ENCODE assay signal across 16 cellular contexts in the genomic region with DNA sequence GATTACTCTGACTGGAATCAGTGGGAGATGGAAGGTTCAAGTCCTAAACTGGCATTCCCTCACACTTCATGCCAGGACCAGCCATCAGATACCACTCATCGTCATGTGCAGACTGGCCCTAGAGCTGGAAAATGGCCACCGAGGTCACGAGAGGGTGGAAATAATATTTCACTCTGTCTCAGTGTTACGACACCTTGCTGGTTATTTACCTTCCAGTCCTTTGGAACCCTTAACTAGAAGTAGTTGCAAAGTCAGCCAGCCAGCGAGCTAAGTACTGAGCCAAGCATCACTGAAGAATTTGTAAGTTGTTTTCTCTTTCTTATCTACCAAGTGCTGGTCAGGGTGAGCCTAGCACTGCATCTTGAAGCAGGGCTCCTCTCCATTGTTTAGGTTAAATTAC.
"Had no signal": no experiment of that assay in that cellular context is flagged by ENCODE, and none has a peak within 500 bp of the region (broad histone marks: within the 10 kb centered on the region; RNA-seq: fewer than 3 reads in every experiment).

No MANE protein-coding gene starts in this region.

- ATAC-seq: activated CD8-positive, alpha-beta memory T cell treated with anti-CD3 and anti-CD28 coated beads, Interleukin-2, amount 10 ng/mL, durations not matched to agents 7 days and 5 days; foreskin keratinocyte; naive thymus-derived CD8-positive, alpha-beta T cell; T-cell had no signal

- H3K36me3 ChIP-seq: left ventricle myocardium inferior, ovary, sigmoid colon, spleen had no signal

- H3K27me3 ChIP-seq: foreskin keratinocyte, ovary, sigmoid colon had no signal

- H3K9me3 ChIP-seq: left ventricle myocardium inferior, ovary, sigmoid colon had no signal

- H3K4me1 ChIP-seq: foreskin keratinocyte, left ventricle myocardium inferior had no signal

- DNase-seq: activated B cell treated with CpG ODN at 0.5 μM for 24 hours; activated CD4-positive, alpha-beta memory T cell treated with anti-CD3 and anti-CD28 coated beads for 36 hours; activated CD4-positive, alpha-beta T cell treated with anti-CD3 and anti-CD28 coated beads for 4 hours; activated CD8-positive, alpha-beta memory T cell treated with anti-CD3 and anti-CD28 coated beads, Interleukin-2, amount 10 ng/mL, durations not matched to agents 7 days and 5 days; effector CD8-positive, alpha-beta T cell; foreskin keratinocyte; hippocampal formation; left ventricle myocardium inferior; mesendoderm; naive thymus-derived CD8-positive, alpha-beta T cell; ovary; sigmoid colon; spleen; stimulated activated naive CD4-positive, alpha-beta T cell; T-cell had no signal

- FAIRE-seq: islet of Langerhans had no signal

- H3K4me3 ChIP-seq: left ventricle myocardium inferior, ovary, sigmoid colon, spleen had no signal

- H3K27ac ChIP-seq: foreskin keratinocyte, ovary, sigmoid colon had no signal
